ENCODE assay signal across 19 cellular contexts in genomic region chr2:102116675-102117471, GRCh38. TPM values are rescaled to one million over a fixed set of nuclear protein-coding genes. Genes with fewer than 3 reads are reported as not detected.
A peak's percentile ranks its signal among the peaks of the same experiment; 100 is the strongest.
DNase-seq lines count a peak whose midpoint lies in the region; ATAC-seq and TF ChIP-seq lines count a peak whose summit lies in the region.
"Had no signal": no experiment of that assay in that cellular context is flagged by ENCODE, and none has a peak within 500 bp of the region (broad histone marks: within the 10 kb centered on the region; RNA-seq: fewer than 3 reads in every experiment).

No MANE protein-coding gene starts in this region.

- peaks cover 24% of the 10 kb centered on the region for H3K4me1 Mint-ChIP-seq in activated T-helper 1 cell treated with anti-CD3 and anti-CD28 coated beads, Interleukin-12 subunit alpha, Interleukin-12 subunit beta, Interleukin-2, Interleukin-4 antibody, amounts not matched to agents 30 ng/mL and 10 ng/mL and 1 ng/mL, durations not matched to agents 14 hours and 24 hours and 36 hours (ENCODE audit: low read depth)

- H3K4me3 Mint-ChIP-seq in activated T-helper 1 cell treated with anti-CD3 and anti-CD28 coated beads, Interleukin-12 subunit alpha, Interleukin-12 subunit beta, Interleukin-2, Interleukin-4 antibody, amounts not matched to agents 30 ng/mL and 10 ng/mL and 1 ng/mL, durations not matched to agents 14 hours and 24 hours and 36 hours, result no peak overlapping the region
- H3K4me3 Mint-ChIP-seq: natural killer cell treated with Interleukin-12 subunit alpha and Interleukin-12 subunit beta and Interleukin-15 and Interleukin-18, amount 100 ng/mL, for 72 hours had no signal

- TF ChIP-seq CTCF in 22Rv1 (IDR thresholded peaks at IDR 0.05), result no peak
- TF ChIP-seq CTCF in C4-2B (conservative IDR thresholded peaks at IDR 0.05), result no peak
- TF ChIP-seq CTCF in cardiac fibroblast (IDR thresholded peaks at IDR 0.05; ENCODE audit: low read depth, low read length), result no peak
- no peak for TF ChIP-seq CTCF in lower lobe of right lung (IDR thresholded peaks at IDR 0.05)

- H3K4me3 ChIP-seq in cardiac fibroblast (replicated peaks in 1 of 2; ENCODE audit: low read depth in 2 of 2, low read length in 2 of 2), result no peak overlapping the region
- H3K4me3 ChIP-seq in lower lobe of right lung, result peak overlapping the region; percentile 31
- H3K4me3 ChIP-seq: BLaER1, dorsolateral prefrontal cortex, lung had no signal

- intact Hi-C loops in lower lobe of right lung (cut with DNase I), result no loop called here
- intact Hi-C loops in activated T-helper 1 cell treated with anti-CD3 and anti-CD28 coated beads, Interleukin-12 subunit alpha, Interleukin-12 subunit beta, Interleukin-2, Interleukin-4 antibody, amounts not matched to agents 30 ng/mL and 10 ng/mL and 1 ng/mL, durations not matched to agents 14 hours and 24 hours and 36 hours (cut with micrococcal nuclease), result no loop called here

- no peaks in the 10 kb centered on the region for H3K36me3 Mint-ChIP-seq in activated T-helper 1 cell treated with anti-CD3 and anti-CD28 coated beads, Interleukin-12 subunit alpha, Interleukin-12 subunit beta, Interleukin-2, Interleukin-4 antibody, amounts not matched to agents 30 ng/mL and 10 ng/mL and 1 ng/mL, durations not matched to agents 14 hours and 24 hours and 36 hours (ENCODE audit: low read depth)
- H3K36me3 Mint-ChIP-seq: natural killer cell treated with Interleukin-12 subunit alpha and Interleukin-12 subunit beta and Interleukin-15 and Interleukin-18, amount 100 ng/mL, for 72 hours had no signal

- no peaks in the 10 kb centered on the region for H3K9me3 ChIP-seq in lower lobe of right lung
- H3K9me3 ChIP-seq: BLaER1 had no signal

- H3K9me3 Mint-ChIP-seq in activated T-helper 1 cell treated with anti-CD3 and anti-CD28 coated beads, Interleukin-12 subunit alpha, Interleukin-12 subunit beta, Interleukin-2, Interleukin-4 antibody, amounts not matched to agents 30 ng/mL and 10 ng/mL and 1 ng/mL, durations not matched to agents 14 hours and 24 hours and 36 hours, result peaks cover 3% of the 10 kb centered on the region
- H3K9me3 Mint-ChIP-seq: natural killer cell treated with Interleukin-12 subunit alpha and Interleukin-12 subunit beta and Interleukin-15 and Interleukin-18, amount 100 ng/mL, for 72 hours had no signal

- no peaks in the 10 kb centered on the region for H3K36me3 ChIP-seq in lower lobe of right lung
- H3K36me3 ChIP-seq: BLaER1 had no signal

- no peak overlapping the region for H3K27ac Mint-ChIP-seq in activated T-helper 1 cell treated with anti-CD3 and anti-CD28 coated beads, Interleukin-12 subunit alpha, Interleukin-12 subunit beta, Interleukin-2, Interleukin-4 antibody, amounts not matched to agents 30 ng/mL and 10 ng/mL and 1 ng/mL, durations not matched to agents 14 hours and 24 hours and 36 hours
- H3K27ac Mint-ChIP-seq: natural killer cell treated with Interleukin-12 subunit alpha and Interleukin-12 subunit beta and Interleukin-15 and Interleukin-18, amount 100 ng/mL, for 72 hours had no signal

- DNase-seq in cardiac fibroblast (ENCODE audit: low read depth in 2 of 2) (peak; percentile 70 to 94), lower lobe of right lung (no peak)
- DNase-seq in activated T-helper 1 cell treated with anti-CD3 and anti-CD28 coated beads, Interleukin-12 subunit alpha, Interleukin-12 subunit beta, Interleukin-2, Interleukin-4 antibody, amounts not matched to agents 30 ng/mL and 10 ng/mL and 1 ng/mL, durations not matched to agents 14 hours and 24 hours and 36 hours (ENCODE audit: low spot score), result no peak
- DNase-seq: activated CD4-positive, alpha-beta T cell treated with anti-CD3 and anti-CD28 coated beads for 4 hours; DMS79; dorsolateral prefrontal cortex; KG1; NCI-H2227 treated with DMSO at 0.1 percent for 48 hours; NK-92 treated with Interleukin-12 subunit alpha and Interleukin-12 subunit beta, amount 100 ng/mL, for 24 hours; stimulated activated CD4-positive, alpha-beta T cell treated with anti-CD3 and anti-CD28 coated beads, Interleukin-4, amount 100 ng/mL, for 1 hour had no signal

- H3K27ac ChIP-seq in 22Rv1, result peak overlapping the region; percentile 72
- H3K27ac ChIP-seq in C4-2B, result peak overlapping the region; percentile 55; the same call in 1 of the 2 replicates
- H3K27ac ChIP-seq in lower lobe of right lung, result peak overlapping the region; percentile 56
- H3K27ac ChIP-seq: BLaER1 had no signal

- peak; percentile 3 to 30 for ATAC-seq in lower lobe of right lung
- ATAC-seq in HG02763 (IDR thresholded peaks at IDR 0.05; ENCODE audit: unreplicated experiment), result no peak
- no peak for ATAC-seq in HG03045 (IDR thresholded peaks at IDR 0.05; ENCODE audit: unreplicated experiment)
- no peak for ATAC-seq in HG03457 (IDR thresholded peaks at IDR 0.05; ENCODE audit: unreplicated experiment)
- ATAC-seq: esophagus mucosa; natural killer cell treated with Interleukin-12 subunit alpha and Interleukin-12 subunit beta and Interleukin-15 and Interleukin-18, amount 100 ng/mL, for 72 hours had no signal

- peaks cover 74% of the 10 kb centered on the region for H3K4me1 ChIP-seq in lower lobe of right lung
- H3K4me1 ChIP-seq: BLaER1 had no signal

- peaks cover 14% of the 10 kb centered on the region for H3K27me3 Mint-ChIP-seq in activated T-helper 1 cell treated with anti-CD3 and anti-CD28 coated beads, Interleukin-12 subunit alpha, Interleukin-12 subunit beta, Interleukin-2, Interleukin-4 antibody, amounts not matched to agents 30 ng/mL and 10 ng/mL and 1 ng/mL, durations not matched to agents 14 hours and 24 hours and 36 hours (ENCODE audit: insufficient read depth)

- no peaks in the 10 kb centered on the region for H3K27me3 ChIP-seq in lower lobe of right lung (ENCODE audit: low read depth)
- H3K27me3 ChIP-seq: BLaER1 had no signal

RNA-seq across cellular contexts. Expression of gene IL1R1, which starts 25.7 kb away (rescaled TPM):
- total RNA-seq in lower lobe of right lung, result 152 TPM
- total RNA-seq in activated T-helper 1 cell treated with anti-CD3 and anti-CD28 coated beads, Interleukin-12 subunit alpha, Interleukin-12 subunit beta, Interleukin-2, Interleukin-4 antibody, amounts not matched to agents 30 ng/mL and 10 ng/mL and 1 ng/mL, durations not matched to agents 14 hours and 24 hours and 36 hours, result 1.5 and 2.4 TPM in 2 replicates

Comparison
In these comparisons a context has a peak if more than half of its experiments do, and no peak if none do; other contexts are left out.
1. DNase-seq: peak in cardiac fibroblast (2 of 2); none in lower lobe of right lung (single experiment) and activated T-helper 1 cell treated with anti-CD3 and anti-CD28 coated beads, Interleukin-12 subunit alpha, Interleukin-12 subunit beta, Interleukin-2, Interleukin-4 antibody, amounts not matched to agents 30 ng/mL and 10 ng/mL and 1 ng/mL, durations not matched to agents 14 hours and 24 hours and 36 hours (single experiment).
2. ATAC-seq: peak in lower lobe of right lung (2 of 2); none in HG02763 (single experiment), HG03045 (single experiment) and HG03457 (single experiment).
3. RNA of gene IL1R1, which starts 25.7 kb away (total RNA-seq): 152 TPM in lower lobe of right lung (single experiment); 1.5 to 2.4 TPM in activated T-helper 1 cell treated with anti-CD3 and anti-CD28 coated beads, Interleukin-12 subunit alpha, Interleukin-12 subunit beta, Interleukin-2, Interleukin-4 antibody, amounts not matched to agents 30 ng/mL and 10 ng/mL and 1 ng/mL, durations not matched to agents 14 hours and 24 hours and 36 hours; every median in the first group is over 10 times any median in the second.
4. Peak in every context shown above with its lines, with median percentiles within 50 percentile points of each other: H3K27ac ChIP-seq.